Comparison of ENCODE assay signal across 27 cellular contexts in the genomic region with DNA sequence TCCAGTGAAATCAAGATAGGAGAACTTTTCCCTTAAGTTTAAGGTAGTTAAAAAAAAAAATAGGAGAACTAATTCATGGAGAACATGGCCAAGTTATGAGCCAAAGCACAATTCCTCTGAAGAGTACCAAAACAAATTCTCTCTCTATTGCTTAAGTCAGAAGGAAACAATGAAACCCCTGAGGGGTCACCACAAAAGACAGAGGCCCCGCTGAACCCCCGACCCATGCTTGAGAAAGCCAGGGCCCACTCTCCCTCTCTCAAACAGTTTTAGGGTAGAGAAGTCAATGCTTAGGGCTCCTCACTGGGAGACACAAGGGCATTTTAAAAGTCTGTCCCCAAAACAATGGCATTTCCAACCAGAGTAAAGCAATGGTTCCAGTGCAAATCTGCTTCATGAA. TPM values are rescaled to one million over a fixed set of nuclear protein-coding genes. Genes with fewer than 3 reads are reported as not detected.
DNase-seq lines count a peak whose midpoint lies in the region; ATAC-seq and TF ChIP-seq lines count a peak whose summit lies in the region.
"Had no signal": no experiment of that assay in that cellular context is flagged by ENCODE, and none has a peak within 500 bp of the region (broad histone marks: within the 10 kb centered on the region; RNA-seq: fewer than 3 reads in every experiment).

No MANE protein-coding gene starts in this region.

- H3K36me3 ChIP-seq in muscle layer of colon (ENCODE audit: insufficient read depth, low read length) (peaks cover 49% of the 10 kb centered on the region), osteoblast (ENCODE audit: insufficient read depth, low read length) (peaks cover 33% of the 10 kb centered on the region)

- no peak overlapping the region for H3K4me2 ChIP-seq in osteoblast (ENCODE audit: insufficient read depth, low read length)

- peaks cover 43% of the 10 kb centered on the region for H3K4me1 ChIP-seq in muscle layer of colon (ENCODE audit: insufficient read depth, low read length)
- H3K4me1 ChIP-seq in osteoblast (ENCODE audit: insufficient read depth, low read length) = peaks cover 44% of the 10 kb centered on the region
- H3K4me1 ChIP-seq: HAP-1 had no signal

- H3K36me3 Mint-ChIP-seq in HFFc6 (ENCODE audit: low read depth) = peaks cover 21% of the 10 kb centered on the region
- H3K36me3 Mint-ChIP-seq in activated CD4-positive, alpha-beta T cell treated with anti-CD3 and anti-CD28 coated beads, Interleukin-2, amount 10 ng/mL, durations not matched to agents 24 days and 14 days (ENCODE audit: low read depth) = peaks cover 36% of the 10 kb centered on the region

- H3K4me3 Mint-ChIP-seq in HFFc6 = no peak overlapping the region
- H3K4me3 Mint-ChIP-seq in activated CD4-positive, alpha-beta T cell treated with anti-CD3 and anti-CD28 coated beads, Interleukin-2, amount 10 ng/mL, durations not matched to agents 24 days and 14 days = no peak overlapping the region
- H3K4me3 Mint-ChIP-seq: activated CD8-positive, alpha-beta T cell treated with anti-CD3 and anti-CD28 coated beads for 36 hours; activated naive CD4-positive, alpha-beta T cell treated with anti-CD3 and anti-CD28 coated beads, Interleukin-2, amount 50 U/mL, for 24 hours; CD8-positive, alpha-beta memory T cell; natural killer cell treated with Interleukin-12 subunit alpha and Interleukin-12 subunit beta and Interleukin-15 and Interleukin-18, amount 100 ng/mL, for 72 hours; stimulated activated naive B cell treated with anti-CD40 and anti-IgM and Interleukin-4, amounts not matched to agents 10 μg/mL and 1 μg/mL and 100 μg/mL, for 72 hours; T-helper 2 cell treated with Interferon-gamma antibody and Interleukin-4, amounts not matched to agents 5 μg/mL and 100 μg/mL, for 36 hours had no signal

- peaks cover 9% of the 10 kb centered on the region for H3K27me3 Mint-ChIP-seq in HFFc6 (ENCODE audit: insufficient read depth)
- no peaks in the 10 kb centered on the region for H3K27me3 Mint-ChIP-seq in activated CD4-positive, alpha-beta T cell treated with anti-CD3 and anti-CD28 coated beads, Interleukin-2, amount 10 ng/mL, durations not matched to agents 24 days and 14 days
- H3K27me3 Mint-ChIP-seq: activated CD8-positive, alpha-beta T cell treated with anti-CD3 and anti-CD28 coated beads for 36 hours; activated naive CD4-positive, alpha-beta T cell treated with anti-CD3 and anti-CD28 coated beads, Interleukin-2, amount 50 U/mL, for 24 hours; CD8-positive, alpha-beta memory T cell; natural killer cell treated with Interleukin-12 subunit alpha and Interleukin-12 subunit beta and Interleukin-15 and Interleukin-18, amount 100 ng/mL, for 72 hours; stimulated activated naive B cell treated with anti-CD40 and anti-IgM and Interleukin-4, amounts not matched to agents 10 μg/mL and 1 μg/mL and 100 μg/mL, for 72 hours had no signal

- H3K9me3 ChIP-seq in muscle layer of colon (ENCODE audit: low read length) = no peaks in the 10 kb centered on the region
- H3K9me3 ChIP-seq in osteoblast (ENCODE audit: low read depth, low read length) = no peaks in the 10 kb centered on the region
- H3K9me3 ChIP-seq: esophagus squamous epithelium, HAP-1, heart left ventricle had no signal

- peaks cover 12% of the 10 kb centered on the region for H3K79me2 ChIP-seq in osteoblast (ENCODE audit: insufficient read depth, low read length)

- ATAC-seq in HG03432 (IDR thresholded peaks at IDR 0.05; ENCODE audit: unreplicated experiment) = no peak
- ATAC-seq: activated CD8-positive, alpha-beta T cell treated with anti-CD3 and anti-CD28 coated beads for 36 hours; foreskin keratinocyte; heart left ventricle; natural killer cell treated with Interleukin-12 subunit alpha and Interleukin-12 subunit beta and Interleukin-15 and Interleukin-18, amount 100 ng/mL, for 72 hours; stimulated activated naive B cell treated with anti-CD40 and anti-IgM and Interleukin-4, amounts not matched to agents 10 μg/mL and 1 μg/mL and 100 μg/mL, for 72 hours had no signal

- H4K20me1 ChIP-seq in osteoblast (ENCODE audit: insufficient read depth, low read length) = no peaks in the 10 kb centered on the region

- DNase-seq in HFFc6 (no peak), dorsolateral prefrontal cortex (no peak), NOMO-1 treated with dmso at 0.1 percent for 144 hours (lab: John Stamatoyannopoulos, UW; ENCODE audit: unreplicated experiment) (no peak), osteoblast (ENCODE audit: insufficient read length, low spot score, missing footprints) (no peak)
- DNase-seq in activated CD4-positive, alpha-beta T cell treated with anti-CD3 and anti-CD28 coated beads, Interleukin-2, amount 10 ng/mL, durations not matched to agents 24 days and 14 days = no peak
- DNase-seq: activated CD4-positive, alpha-beta T cell treated with anti-CD3 and anti-CD28 coated beads for 1 hour; activated CD8-positive, alpha-beta T cell treated with anti-CD3 and anti-CD28 coated beads for 36 hours; anterior cingulate cortex; CD8-positive, alpha-beta memory T cell; esophagus squamous epithelium; foreskin keratinocyte; heart left ventricle; NCI-H146; NCI-H2107; NCI-H774; SIG-M5; small intestine; stimulated activated naive B cell treated with anti-CD40 and anti-IgM and Interleukin-4, amounts not matched to agents 10 μg/mL and 1 μg/mL and 100 μg/mL, for 72 hours had no signal

- H3K4me1 Mint-ChIP-seq in HFFc6 (ENCODE audit: low read depth) = peaks cover 59% of the 10 kb centered on the region
- H3K4me1 Mint-ChIP-seq in activated CD4-positive, alpha-beta T cell treated with anti-CD3 and anti-CD28 coated beads, Interleukin-2, amount 10 ng/mL, durations not matched to agents 24 days and 14 days = peaks cover 1% of the 10 kb centered on the region

- no peak overlapping the region for H2AFZ ChIP-seq in osteoblast (ENCODE audit: low read length)

- H3K9me3 Mint-ChIP-seq in HFFc6 = no peaks in the 10 kb centered on the region
- H3K9me3 Mint-ChIP-seq in activated CD4-positive, alpha-beta T cell treated with anti-CD3 and anti-CD28 coated beads, Interleukin-2, amount 10 ng/mL, durations not matched to agents 24 days and 14 days = no peaks in the 10 kb centered on the region
- H3K9me3 Mint-ChIP-seq: activated CD8-positive, alpha-beta T cell treated with anti-CD3 and anti-CD28 coated beads for 36 hours; activated naive CD4-positive, alpha-beta T cell treated with anti-CD3 and anti-CD28 coated beads, Interleukin-2, amount 50 U/mL, for 24 hours; activated T-helper 2 cell treated with anti-CD3 and anti-CD28 coated beads, Interferon-gamma antibody, Interleukin-2, Interleukin-4, amounts not matched to agents 10 μg/mL and 5 μg/mL and 100 μg/mL, durations not matched to agents 14 hours and 24 hours and 36 hours; CD8-positive, alpha-beta memory T cell; natural killer cell treated with Interleukin-12 subunit alpha and Interleukin-12 subunit beta and Interleukin-15 and Interleukin-18, amount 100 ng/mL, for 72 hours; stimulated activated naive B cell treated with anti-CD40 and anti-IgM and Interleukin-4, amounts not matched to agents 10 μg/mL and 1 μg/mL and 100 μg/mL, for 72 hours; T-helper 2 cell treated with Interferon-gamma antibody and Interleukin-4, amounts not matched to agents 5 μg/mL and 100 μg/mL, for 36 hours had no signal

- H3K27me3 ChIP-seq in dorsolateral prefrontal cortex (no peaks in the 10 kb centered on the region), muscle layer of colon (ENCODE audit: control insufficient read depth in 1 of 2, insufficient read depth in 2 of 2, low read length in 2 of 2) (no peaks in the 10 kb centered on the region), osteoblast (ENCODE audit: insufficient read depth, low read length) (no peaks in the 10 kb centered on the region)
- H3K27me3 ChIP-seq: esophagus squamous epithelium, foreskin keratinocyte, heart left ventricle had no signal

- H3K4me3 ChIP-seq in dorsolateral prefrontal cortex (no peak overlapping the region), muscle layer of colon (ENCODE audit: low read depth in 1 of 2, low read length in 2 of 2) (no peak overlapping the region), osteoblast (ENCODE audit: insufficient read depth, low read length) (no peak overlapping the region)
- H3K4me3 ChIP-seq: esophagus squamous epithelium, HAP-1, heart left ventricle, lung had no signal

- no peak for TF ChIP-seq CTCF in HFFc6 (IDR thresholded peaks at IDR 0.05)
- no peak for TF ChIP-seq CTCF in dorsolateral prefrontal cortex (IDR thresholded peaks at IDR 0.05 in 54 of 56, conservative IDR thresholded peaks at IDR 0.05 in 2 of 56; ENCODE audit: low read depth in 1 of 56, partially characterized antibody in 56 of 56)
- TF ChIP-seq CTCF in osteoblast (IDR thresholded peaks at IDR 0.05; ENCODE audit: extremely low read depth, low read depth, low read length) = no peak

- H3K9ac ChIP-seq in muscle layer of colon (ENCODE audit: low read length) = no peak overlapping the region

- intact Hi-C loops in dorsolateral prefrontal cortex (cut with DNase I) = loop anchor here in 1 of 2 donors (5.0 kb wide), 1 partner anchor 38 kb away; no protein-coding TSS in a partner anchor
- intact Hi-C loops in activated CD4-positive, alpha-beta T cell treated with anti-CD3 and anti-CD28 coated beads, Interleukin-2, amount 10 ng/mL, durations not matched to agents 24 days and 14 days (cut with micrococcal nuclease) = no loop called here

- H3K27ac ChIP-seq in dorsolateral prefrontal cortex (peak overlapping the region in 55 of 59 donors; percentile 24 to 100 (median 99)), muscle layer of colon (ENCODE audit: low read depth, low read length) (peak overlapping the region; percentile 30), temporal lobe (ENCODE audit: low read depth, low read length) (peak overlapping the region; percentile 100), osteoblast (ENCODE audit: low read depth, low read length) (no peak overlapping the region)
- H3K27ac ChIP-seq: foreskin keratinocyte had no signal

- H3K27ac Mint-ChIP-seq in HFFc6 = 0 out of 2 replicates have a peak overlapping the region, but pooled peaks have one; percentile 5
- H3K27ac Mint-ChIP-seq in activated CD4-positive, alpha-beta T cell treated with anti-CD3 and anti-CD28 coated beads, Interleukin-2, amount 10 ng/mL, durations not matched to agents 24 days and 14 days = no peak overlapping the region
- H3K27ac Mint-ChIP-seq: activated CD8-positive, alpha-beta T cell treated with anti-CD3 and anti-CD28 coated beads for 36 hours; activated naive CD4-positive, alpha-beta T cell treated with anti-CD3 and anti-CD28 coated beads, Interleukin-2, amount 50 U/mL, for 24 hours; activated T-helper 2 cell treated with anti-CD3 and anti-CD28 coated beads, Interferon-gamma antibody, Interleukin-2, Interleukin-4, amounts not matched to agents 10 μg/mL and 5 μg/mL and 100 μg/mL, durations not matched to agents 14 hours and 24 hours and 36 hours; natural killer cell treated with Interleukin-12 subunit alpha and Interleukin-12 subunit beta and Interleukin-15 and Interleukin-18, amount 100 ng/mL, for 72 hours; stimulated activated naive B cell treated with anti-CD40 and anti-IgM and Interleukin-4, amounts not matched to agents 10 μg/mL and 1 μg/mL and 100 μg/mL, for 72 hours; T-helper 2 cell treated with Interferon-gamma antibody and Interleukin-4, amounts not matched to agents 5 μg/mL and 100 μg/mL, for 36 hours had no signal

RNA-seq across cellular contexts. Expression of gene PPP2R1B, which starts 26.9 kb away (rescaled TPM):
- total RNA-seq in HFFc6 (2021; fragmentation: NEBNext Ultra II Directional; extraction: Animal tissue kit (Norgen Biotek cat#: 25700)) = 10 to 100 TPM; 41.6 to 50.9 (median 44.3) TPM
- total RNA-seq in dorsolateral prefrontal cortex = 10 to 100 TPM; 19.2 to 62.5 (median 34.1) TPM
- total RNA-seq in temporal lobe = 18.9 TPM
- total RNA-seq in osteoblast = 18.0 and 19.9 TPM in 2 replicates
- total RNA-seq in activated CD4-positive, alpha-beta T cell treated with anti-CD3 and anti-CD28 coated beads, Interleukin-2, amount 10 ng/mL, durations not matched to agents 24 days and 14 days = 63.2 and 63.6 TPM in 2 replicates
